Comparison of ENCODE assay signal across 14 cellular contexts in the genomic region with DNA sequence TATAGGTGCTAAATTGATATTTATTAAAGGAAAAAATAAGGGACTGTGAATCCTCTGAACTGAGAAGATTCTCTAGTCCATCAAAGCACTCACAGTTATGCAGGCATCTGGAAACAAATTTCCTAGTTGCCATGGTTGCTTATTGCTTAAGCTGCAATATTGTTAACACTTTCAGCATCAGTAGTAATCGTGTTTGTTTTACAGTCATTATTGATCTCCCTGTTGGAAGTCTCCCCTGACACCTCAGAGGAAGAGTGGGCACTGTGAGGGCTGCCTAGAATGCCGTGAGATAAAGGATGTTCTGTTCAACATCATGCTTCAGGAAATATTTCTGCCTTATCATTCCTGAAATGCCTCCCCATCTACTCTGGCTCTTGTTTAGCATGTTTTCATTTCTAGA.
DNase-seq lines count a peak whose midpoint lies in the region; ATAC-seq and TF ChIP-seq lines count a peak whose summit lies in the region.
"Had no signal": no experiment of that assay in that cellular context is flagged by ENCODE, and none has a peak within 500 bp of the region (broad histone marks: within the 10 kb centered on the region; RNA-seq: fewer than 3 reads in every experiment).

No MANE protein-coding gene starts in this region.

- ATAC-seq in Right ventricle myocardium superior (ENCODE audit: poor library complexity), result peak; percentile 49
- no peak for ATAC-seq in right cardiac atrium
- ATAC-seq: A549 had no signal

- no peaks in the 10 kb centered on the region for H4K20me1 ChIP-seq in SK-N-SH (ENCODE audit: insufficient read depth)
- H4K20me1 ChIP-seq: BLaER1 had no signal

- H3K4me3 ChIP-seq in right cardiac atrium (ENCODE audit: low read length) (no peak overlapping the region), SK-N-SH (ENCODE audit: low read depth in 2 of 2, low read length in 1 of 2) (no peak overlapping the region)
- H3K4me3 ChIP-seq: A549, BLaER1 had no signal

- no peaks in the 10 kb centered on the region for H3K79me2 ChIP-seq in SK-N-SH (ENCODE audit: insufficient read depth)

- H3K27ac ChIP-seq in right cardiac atrium (ENCODE audit: low read length), result no peak overlapping the region
- no peak overlapping the region for H3K27ac ChIP-seq in SK-N-SH (ENCODE audit: low read depth in 2 of 2, low read length in 1 of 2)
- H3K27ac ChIP-seq: 22Rv1, A549, BLaER1 had no signal

- no peaks in the 10 kb centered on the region for H3K36me3 ChIP-seq in SK-N-SH (replicated peaks in 1 of 2; ENCODE audit: control insufficient read depth in 1 of 2, insufficient read depth in 2 of 2, low read length in 1 of 2)
- H3K36me3 ChIP-seq: BLaER1 had no signal

- in situ Hi-C loops in ACHN (cut with HindIII; ENCODE audit: low pct_ligation_motif_present, low pct_unique_long_range_greater_than_20kb, low sequenced_read_pairs), result no loop called here

- H3K9me2 ChIP-seq in SK-N-SH, result no peaks in the 10 kb centered on the region

- H3K9ac ChIP-seq in SK-N-SH, result no peak overlapping the region
- H3K9ac ChIP-seq: BLaER1 had no signal

- TF ChIP-seq RAD21 in SK-N-SH (IDR thresholded peaks at IDR 0.05; ENCODE audit: low read length), result no peak

- TF ChIP-seq EP300 in SK-N-SH (IDR thresholded peaks at IDR 0.05; ENCODE audit: borderline replicate concordance in 1 of 2, low read depth in 1 of 2, low read length in 1 of 2), result no peak

- CTCF ChIA-PET in SK-N-SH (lab: Yijun Ruan, JAX), result no interaction called here

- DNase-seq in NCI-H1436 (lab: John Stamatoyannopoulos, UW) (peak; percentile 11), NCI-H1436 treated with DMSO at 0.1 percent for 48 hours (lab: John Stamatoyannopoulos, UW) (no peak), Right ventricle myocardium superior (no peak), right cardiac atrium (no peak), SK-N-SH (peak; percentile 3), ACHN (no peak), DMS53 treated with DMSO at 0.1 percent for 48 hours (lab: John Stamatoyannopoulos, UW; ENCODE audit: unreplicated experiment) (no peak)
- DNase-seq: Calu3; CD4-positive, alpha-beta memory T cell; DMS53; H9 had no signal

- WGBS in right cardiac atrium, result 9% methylated on average over 2 of the region's 2 CpGs
- WGBS in SK-N-SH (ENCODE audit: low lambda C conversion rate), result 5% methylated on average over 2 of the region's 2 CpGs

- H3F3A ChIP-seq in SK-N-SH (replicated peaks; ENCODE audit: insufficient read depth), result no peaks in the 10 kb centered on the region

- H3K9me3 ChIP-seq in right cardiac atrium (ENCODE audit: control insufficient read depth, low read length) (no peaks in the 10 kb centered on the region), SK-N-SH (no peaks in the 10 kb centered on the region)
- H3K9me3 ChIP-seq: A549, BLaER1 had no signal

- intact Hi-C loops in Right ventricle myocardium superior (cut with DNase I) (no loop called here), right cardiac atrium (cut with DNase I) (no loop called here)

- H3K27me3 ChIP-seq in right cardiac atrium (ENCODE audit: control insufficient read depth, insufficient read depth), result no peaks in the 10 kb centered on the region
- no peaks in the 10 kb centered on the region for H3K27me3 ChIP-seq in SK-N-SH (ENCODE audit: insufficient read depth)
- H3K27me3 ChIP-seq: BLaER1 had no signal

- POLR2A ChIA-PET in SK-N-SH (lab: Yijun Ruan, JAX), result no interaction called here

- H3K4me2 ChIP-seq in SK-N-SH, result no peak overlapping the region
- H3K4me2 ChIP-seq: A549, BLaER1 had no signal

- no peak for TF ChIP-seq CTCF in SK-N-SH (IDR thresholded peaks at IDR 0.05)

- no peaks in the 10 kb centered on the region for H3K4me1 ChIP-seq in right cardiac atrium (ENCODE audit: control insufficient read depth, insufficient read depth, low read length)
- H3K4me1 ChIP-seq in SK-N-SH (ENCODE audit: control insufficient read depth in 1 of 2, insufficient read depth in 2 of 2, low read depth in 1 of 2, low read length in 1 of 2), result peaks cover 0 to 3% of the 10 kb centered on the region in 2 experiments; a peak in 2 of 4 replicates
- H3K4me1 ChIP-seq: A549 had no signal

- H2AFZ ChIP-seq in SK-N-SH (ENCODE audit: low read depth), result no peak overlapping the region

TF ChIP-seq in SK-N-SH, 30 proteins besides CTCF, POLR2A, EP300 and RAD21:
- TF ChIP-seq MEF2A (IDR thresholded peaks at IDR 0.05; ENCODE audit: borderline replicate concordance, low read depth) (no peak), SMC3 (IDR thresholded peaks at IDR 0.05; ENCODE audit: low read depth, low read length) (no peak), RXRA (IDR thresholded peaks at IDR 0.05; ENCODE audit: borderline replicate concordance, low read depth) (no peak), FOXJ3 (CRISPR knock-in tag; IDR thresholded peaks at IDR 0.05) (no peak), GABPA (IDR thresholded peaks at IDR 0.05; ENCODE audit: low read depth) (no peak), JUND (IDR thresholded peaks at IDR 0.05) (no peak), FOXM1 (IDR thresholded peaks at IDR 0.05; ENCODE audit: low read depth) (no peak), TCF12 (IDR thresholded peaks at IDR 0.05) (no peak), TAF1 (IDR thresholded peaks at IDR 0.05; ENCODE audit: borderline replicate concordance, low read depth, low read length) (no peak), FOSL2 (IDR thresholded peaks at IDR 0.05; ENCODE audit: borderline replicate concordance, low read depth) (no peak), RFX5 (IDR thresholded peaks at IDR 0.05; ENCODE audit: low read length) (no peak), ELF1 (IDR thresholded peaks at IDR 0.05) (no peak), GATA2 (CRISPR knock-in tag; IDR thresholded peaks at IDR 0.05) (no peak)
- TF ChIP-seq, protein P1, sequence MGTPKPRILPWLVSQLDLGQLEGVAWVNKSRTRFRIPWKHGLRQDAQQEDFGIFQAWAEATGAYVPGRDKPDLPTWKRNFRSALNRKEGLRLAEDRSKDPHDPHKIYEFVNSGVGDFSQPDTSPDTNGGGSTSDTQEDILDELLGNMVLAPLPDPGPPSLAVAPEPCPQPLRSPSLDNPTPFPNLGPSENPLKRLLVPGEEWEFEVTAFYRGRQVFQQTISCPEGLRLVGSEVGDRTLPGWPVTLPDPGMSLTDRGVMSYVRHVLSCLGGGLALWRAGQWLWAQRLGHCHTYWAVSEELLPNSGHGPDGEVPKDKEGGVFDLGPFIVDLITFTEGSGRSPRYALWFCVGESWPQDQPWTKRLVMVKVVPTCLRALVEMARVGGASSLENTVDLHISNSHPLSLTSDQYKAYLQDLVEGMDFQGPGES (IDR thresholded peaks at IDR 0.05; ENCODE audit: low read depth, low read length), result no peak

Comparison
In these comparisons a context has a peak if more than half of its experiments do, and no peak if none do; other contexts are left out.
1. DNase-seq: peak in NCI-H1436 (single experiment) and SK-N-SH (single experiment); none in NCI-H1436 treated with DMSO at 0.1 percent for 48 hours (single experiment), Right ventricle myocardium superior (single experiment), right cardiac atrium (0 of 3), ACHN (single experiment) and DMS53 treated with DMSO at 0.1 percent for 48 hours (single experiment).